12 cellular contexts compared by ENCODE assay signal in the genomic region with DNA sequence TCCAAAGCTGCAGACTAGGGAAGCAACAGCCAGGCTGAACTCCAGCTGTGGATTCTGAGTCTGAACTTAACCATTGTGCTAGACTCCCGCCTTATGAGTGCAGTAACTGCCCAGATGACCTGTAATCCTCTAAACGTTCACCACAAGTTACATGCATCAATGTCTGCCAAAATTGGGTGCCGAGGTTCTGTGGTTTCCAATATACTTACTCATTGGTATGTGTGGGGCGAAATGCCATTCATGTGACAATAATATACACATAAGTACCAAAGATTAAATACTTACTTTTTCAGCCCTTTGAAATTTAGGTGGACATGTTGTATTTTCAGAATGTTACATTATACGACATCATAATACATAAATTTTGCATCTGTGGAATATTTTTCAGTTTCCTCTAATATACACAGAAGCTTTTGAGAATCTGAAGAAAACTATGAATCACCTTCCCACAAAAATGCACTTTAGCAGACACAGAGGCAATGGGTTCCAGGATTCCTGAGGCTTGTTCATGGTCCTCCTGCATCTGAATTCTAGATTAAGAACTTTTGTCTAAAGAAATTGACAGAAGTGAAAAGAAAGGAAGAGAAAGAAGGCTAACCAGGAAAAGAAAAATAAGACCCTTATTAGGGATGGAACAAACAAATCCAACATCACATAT. TPM values are rescaled to one million over a fixed set of nuclear protein-coding genes. Genes with fewer than 3 reads are reported as not detected.
DNase-seq lines count a peak whose midpoint lies in the region; ATAC-seq and TF ChIP-seq lines count a peak whose summit lies in the region.
"Had no signal": no experiment of that assay in that cellular context is flagged by ENCODE, and none has a peak within 500 bp of the region (broad histone marks: within the 10 kb centered on the region; RNA-seq: fewer than 3 reads in every experiment).

No MANE protein-coding gene starts in this region.

- POLR2A ChIA-PET in MCF 10A (lab: Yijun Ruan, JAX): no interaction called here

- H3K27me3 ChIP-seq in breast epithelium: no peaks in the 10 kb centered on the region

- intact Hi-C loops in MCF 10A (cut with micrococcal nuclease): no loop called here
- intact Hi-C loops in breast epithelium (cut with DNase I; ENCODE audit: low total_unique reads): no loop called here

- peaks cover 25% of the 10 kb centered on the region for H3K4me1 Mint-ChIP-seq in MCF 10A (ENCODE audit: insufficient read depth, unreplicated experiment)
- H3K4me1 Mint-ChIP-seq: activated CD4-positive, alpha-beta T cell treated with anti-CD3 and anti-CD28 coated beads, Interleukin-2, amount 10 ng/mL, durations not matched to agents 24 days and 14 days had no signal

- H3K27ac Mint-ChIP-seq in MCF 10A (ENCODE audit: low read depth, unreplicated experiment): peak overlapping the region; percentile 25
- H3K27ac Mint-ChIP-seq: activated CD4-positive, alpha-beta T cell treated with anti-CD3 and anti-CD28 coated beads, Interleukin-2, amount 10 ng/mL, durations not matched to agents 24 days and 14 days; GM23338 had no signal

- H3K36me3 Mint-ChIP-seq in MCF 10A (ENCODE audit: insufficient read depth, unreplicated experiment): no peaks in the 10 kb centered on the region

- TF ChIP-seq CTCF in MCF 10A (IDR thresholded peaks at IDR 0.05; ENCODE audit: unreplicated experiment): no peak
- TF ChIP-seq CTCF in breast epithelium (IDR thresholded peaks at IDR 0.05): no peak
- no peak for TF ChIP-seq CTCF in GM13976 (IDR thresholded peaks at IDR 0.05; ENCODE audit: borderline replicate concordance, control extremely low read depth, extremely low read depth, insufficient read depth, missing control alignments)

- peak; percentile 78 for DNase-seq in MCF 10A (ENCODE audit: unreplicated experiment)
- DNase-seq in breast epithelium (ENCODE audit: low spot score in 2 of 2): no peak
- peak; percentile 53 for DNase-seq in T1000 (lab: John Stamatoyannopoulos, UW)
- peak; percentile 68 for DNase-seq in fibroblast of the conjunctiva (ENCODE audit: low read depth)
- DNase-seq in amygdala (lab: John Stamatoyannopoulos, UW): no peak
- no peak for DNase-seq in GM13976 (ENCODE audit: low spot score)
- DNase-seq: activated CD4-positive, alpha-beta T cell treated with anti-CD3 and anti-CD28 coated beads, Interleukin-2, amount 10 ng/mL, durations not matched to agents 24 days and 14 days; activated effector memory CD4-positive, alpha-beta T cell treated with anti-CD3 and anti-CD28 coated beads, Interleukin-2, amount 50 U/mL, for 16 hours; NCI-H1092 treated with DMSO at 0.1 percent for 48 hours had no signal

- in situ Hi-C loops in GM13976 (cut with MboI; ENCODE audit: low sequenced_read_pairs, unreplicated experiment): no loop called here

- no peaks in the 10 kb centered on the region for H3K27me3 Mint-ChIP-seq in MCF 10A (ENCODE audit: insufficient read depth, unreplicated experiment)

- CTCF ChIA-PET in MCF 10A (lab: Yijun Ruan, JAX): interaction anchor here (1.1 kb wide), 1 partner anchor 11 kb away, joined by 7 read pairs; no protein-coding TSS in a partner anchor

- ATAC-seq in GM21717 (IDR thresholded peaks at IDR 0.05; ENCODE audit: unreplicated experiment) (no peak), GM21619 (IDR thresholded peaks at IDR 0.05; ENCODE audit: unreplicated experiment) (no peak)
- ATAC-seq: GM23338 had no signal

- no peaks in the 10 kb centered on the region for H3K36me3 ChIP-seq in breast epithelium

- TF ChIP-seq POLR2A in breast epithelium (IDR thresholded peaks at IDR 0.05): no peak

- H3K4me1 ChIP-seq in breast epithelium: no peaks in the 10 kb centered on the region

- H3K9me3 Mint-ChIP-seq in MCF 10A (ENCODE audit: unreplicated experiment): no peaks in the 10 kb centered on the region
- H3K9me3 Mint-ChIP-seq: activated CD4-positive, alpha-beta T cell treated with anti-CD3 and anti-CD28 coated beads, Interleukin-2, amount 10 ng/mL, durations not matched to agents 24 days and 14 days; GM23338 had no signal

- H3K27ac ChIP-seq in breast epithelium: no peak overlapping the region

- H3K9me3 ChIP-seq in breast epithelium: no peaks in the 10 kb centered on the region

- H3K4me3 Mint-ChIP-seq in MCF 10A (ENCODE audit: unreplicated experiment): no peak overlapping the region
- H3K4me3 Mint-ChIP-seq: activated CD4-positive, alpha-beta T cell treated with anti-CD3 and anti-CD28 coated beads, Interleukin-2, amount 10 ng/mL, durations not matched to agents 24 days and 14 days; GM23338 had no signal

- H3K4me3 ChIP-seq in breast epithelium: no peak overlapping the region
- H3K4me3 ChIP-seq: GM23338 had no signal

- no TSS peak for BruUV-seq in MCF 10A (replicated peaks; lab: Mats Ljungman, UMichigan)

RNA-seq across cellular contexts. Expression of gene GRIP1, which starts 31.7 kb away (rescaled TPM):
- total RNA-seq in MCF 10A (2022) (8.2 and 8.8 TPM in 2 replicates), breast epithelium (1 to 10 TPM in 2 of 3 donors, under 1 TPM in 1; 0.48 to 6.3 (median 2.9) TPM)

Comparison
In these comparisons a context has a peak if more than half of its experiments do, and no peak if none do; other contexts are left out.
1. DNase-seq: peak in MCF 10A (single experiment), T1000 (single experiment) and fibroblast of the conjunctiva (single experiment); none in breast epithelium (0 of 2), amygdala (0 of 56) and GM13976 (single experiment).